In genomic region chr11:65112551-65113360, GRCh38 we compare ENCODE assay signal across 8 cellular contexts. TPM values are rescaled to one million over a fixed set of nuclear protein-coding genes. Genes with fewer than 3 reads are reported as not detected.
DNase-seq lines count a peak whose midpoint lies in the region; ATAC-seq and TF ChIP-seq lines count a peak whose summit lies in the region.

No MANE protein-coding gene starts in this region.

- WGBS in body of pancreas, 2 donors: 1 to 5% methylated on average over 12 to 44 of the region's 57 CpGs

- H3K9me3 Mint-ChIP-seq in IgD-negative memory B cell: no peaks in the 10 kb centered on the region
- no peaks in the 10 kb centered on the region for H3K9me3 Mint-ChIP-seq in T-helper 2 cell treated with Interferon-gamma antibody and Interleukin-4, amounts not matched to agents 5 μg/mL and 100 μg/mL, for 36 hours

- H3K9me3 ChIP-seq in body of pancreas: no peaks in the 10 kb centered on the region

- peaks cover 20 to 26% (median 23%) of the 10 kb centered on the region in 3 donors for H3K4me1 Mint-ChIP-seq in IgD-negative memory B cell
- peaks cover 28% of the 10 kb centered on the region for H3K4me1 Mint-ChIP-seq in T-helper 2 cell treated with Interferon-gamma antibody and Interleukin-4, amounts not matched to agents 5 μg/mL and 100 μg/mL, for 36 hours (ENCODE audit: low read depth)

- peak in 2 of 3 donors; percentile 17 to 37 for TF ChIP-seq POLR2A in body of pancreas (IDR thresholded peaks at IDR 0.05)

- peaks cover 0 to 4% of the 10 kb centered on the region in 2 donors for H3K36me3 ChIP-seq in body of pancreas (replicated peaks in 1 of 2; ENCODE audit: insufficient read depth in 1 of 2, low read depth in 2 of 2)

- peak overlapping the region; percentile 69 to 90 (median 84) for H3K27ac Mint-ChIP-seq in IgD-negative memory B cell
- H3K27ac Mint-ChIP-seq in T-helper 2 cell treated with Interferon-gamma antibody and Interleukin-4, amounts not matched to agents 5 μg/mL and 100 μg/mL, for 36 hours: peak overlapping the region; percentile 82

- peaks cover 66% of the 10 kb centered on the region for H3K4me1 ChIP-seq in body of pancreas

- ATAC-seq in body of pancreas (peak; percentile 43), GM19455 (IDR thresholded peaks at IDR 0.05; ENCODE audit: unreplicated experiment) (no peak)

- intact Hi-C loops in body of pancreas (cut with DNase I): no loop called here

- H3K4me3 Mint-ChIP-seq in IgD-negative memory B cell: peak overlapping the region; percentile 84 to 95 (median 90)
- peak overlapping the region; percentile 85 for H3K4me3 Mint-ChIP-seq in T-helper 2 cell treated with Interferon-gamma antibody and Interleukin-4, amounts not matched to agents 5 μg/mL and 100 μg/mL, for 36 hours

- no peaks in the 10 kb centered on the region for H3K36me3 Mint-ChIP-seq in IgD-negative memory B cell
- H3K36me3 Mint-ChIP-seq in T-helper 2 cell treated with Interferon-gamma antibody and Interleukin-4, amounts not matched to agents 5 μg/mL and 100 μg/mL, for 36 hours (ENCODE audit: low read depth): peaks cover 5% of the 10 kb centered on the region

- H3K4me3 ChIP-seq in body of pancreas: peak overlapping the region; percentile 20 to 66

- H3K27me3 Mint-ChIP-seq in IgD-negative memory B cell: no peaks in the 10 kb centered on the region
- H3K27me3 Mint-ChIP-seq in T-helper 2 cell treated with Interferon-gamma antibody and Interleukin-4, amounts not matched to agents 5 μg/mL and 100 μg/mL, for 36 hours (ENCODE audit: low read depth): no peaks in the 10 kb centered on the region

- TF ChIP-seq CTCF in body of pancreas (IDR thresholded peaks at IDR 0.05): peak; percentile 72 to 97 (median 86)

- DNase-seq in NCI-H524 (lab: John Stamatoyannopoulos, UW): peak; percentile 11 to 61
- DNase-seq in NCI-H524 treated with DMSO at 0.1 percent for 48 hours (lab: John Stamatoyannopoulos, UW): no peak
- peak; percentile 71 for DNase-seq in T-helper 2 cell treated with Interferon-gamma antibody and Interleukin-4, amounts not matched to agents 5 μg/mL and 100 μg/mL, for 36 hours (ENCODE audit: low spot score)
- peak; percentile 69 to 76 (median 72) for DNase-seq in body of pancreas
- DNase-seq in islet precursor cell: peak; percentile 78
- DNase-seq in stimulated activated CD4-positive, alpha-beta T cell treated with anti-CD3 and anti-CD28 coated beads, Interleukin-15, amount 100 ng/mL, for 24 hours: peak; percentile 83

- no peaks in the 10 kb centered on the region for H3K27me3 ChIP-seq in body of pancreas

- H3K27ac ChIP-seq in body of pancreas: peak overlapping the region; percentile 70 to 93 (median 88)

RNA-seq across cellular contexts. Expression of gene TM7SF2, which starts 1.1 kb away (rescaled TPM):
- polyA plus RNA-seq in IgD-negative memory B cell: 18.2 TPM
- total RNA-seq in body of pancreas: 10 to 100 TPM; 25.4 to 85.6 TPM

RNA-seq across cellular contexts. Expression of gene ZNHIT2, which starts 4.7 kb away (rescaled TPM):
- polyA plus RNA-seq in IgD-negative memory B cell: 20.2 TPM
- 10 to 100 TPM; 18.7 to 33.9 TPM for total RNA-seq in body of pancreas

RNA-seq across cellular contexts. Expression of gene FAU, which starts 9.2 kb away (rescaled TPM):
- polyA plus RNA-seq in IgD-negative memory B cell: 1,422 TPM
- 1,000 to 10,000 TPM; 1,320 to 1,355 TPM for total RNA-seq in body of pancreas

RNA-seq across cellular contexts. Expression of gene MRPL49, which starts 9.4 kb away (rescaled TPM):
- polyA plus RNA-seq in IgD-negative memory B cell: 95.5 TPM
- total RNA-seq in body of pancreas: 10 to 100 TPM; 34.2 to 35.6 TPM

RNA-seq across cellular contexts. Expression of gene VPS51, which starts 16.7 kb away (rescaled TPM):
- 88.2 TPM for polyA plus RNA-seq in IgD-negative memory B cell
- 100 to 1,000 TPM; 206 to 360 TPM for total RNA-seq in body of pancreas
